In genomic region chr2:174974131-174974530, GRCh38 we compare ENCODE assay signal across 24 cellular contexts.
"Had no signal": no experiment of that assay in that cellular context is flagged by ENCODE, and none has a peak within 500 bp of the region (broad histone marks: within the 10 kb centered on the region; RNA-seq: fewer than 3 reads in every experiment).

No MANE protein-coding gene starts in this region.

- H3K9me3 ChIP-seq: adrenal gland, body of pancreas, right atrium auricular region, tibial nerve had no signal

- H3K27ac ChIP-seq: adrenal gland, body of pancreas, neural progenitor cell, right atrium auricular region, tibial nerve, VCaP had no signal

- H3K4me3 ChIP-seq: adrenal gland, body of pancreas, neural progenitor cell, right atrium auricular region, tibial nerve had no signal

- H3K27me3 ChIP-seq: adrenal gland, body of pancreas, neural progenitor cell, right atrium auricular region, tibial nerve had no signal

- DNase-seq: activated CD4-positive, alpha-beta T cell treated with anti-CD3 and anti-CD28 coated beads for 48 hours; activated CD4-positive, alpha-beta T cell treated with anti-CD3 and anti-CD28 coated beads, Interleukin-2, amount 50 U/mL, for 48 hours; activated CD8-positive, alpha-beta memory T cell treated with anti-CD3 and anti-CD28 coated beads for 24 hours; activated effector memory CD4-positive, alpha-beta T cell treated with anti-CD3 and anti-CD28 coated beads, Interleukin-2, amount 50 U/mL, for 16 hours; activated naive CD4-positive, alpha-beta T cell treated with anti-CD3 and anti-CD28 coated beads for 36 hours; activated naive CD8-positive, alpha-beta T cell treated with anti-CD3 and anti-CD28 coated beads for 36 hours; adrenal gland; aorta; body of pancreas; effector memory CD4-positive, alpha-beta T cell; erythroblast; head of caudate nucleus; hippocampal formation; naive thymus-derived CD8-positive, alpha-beta T cell; occipital lobe; stimulated activated CD4-positive, alpha-beta T cell treated with anti-CD3 and anti-CD28 coated beads, Interleukin-2, amount 100 ng/mL, for 48 hours; stimulated activated naive CD4-positive, alpha-beta T cell treated with Interleukin-2 at 50 U/mL for 16 hours; T-helper 1 cell had no signal

- H3K9ac ChIP-seq: neural progenitor cell had no signal

- H3K36me3 ChIP-seq: adrenal gland, neural progenitor cell, right atrium auricular region, tibial nerve had no signal

- H2AFZ ChIP-seq: neural progenitor cell had no signal

- FAIRE-seq: colon, keratinocyte had no signal

- H3K4me1 ChIP-seq: right atrium auricular region had no signal

- H3K4me2 ChIP-seq: neural progenitor cell had no signal
